In the genomic region with DNA sequence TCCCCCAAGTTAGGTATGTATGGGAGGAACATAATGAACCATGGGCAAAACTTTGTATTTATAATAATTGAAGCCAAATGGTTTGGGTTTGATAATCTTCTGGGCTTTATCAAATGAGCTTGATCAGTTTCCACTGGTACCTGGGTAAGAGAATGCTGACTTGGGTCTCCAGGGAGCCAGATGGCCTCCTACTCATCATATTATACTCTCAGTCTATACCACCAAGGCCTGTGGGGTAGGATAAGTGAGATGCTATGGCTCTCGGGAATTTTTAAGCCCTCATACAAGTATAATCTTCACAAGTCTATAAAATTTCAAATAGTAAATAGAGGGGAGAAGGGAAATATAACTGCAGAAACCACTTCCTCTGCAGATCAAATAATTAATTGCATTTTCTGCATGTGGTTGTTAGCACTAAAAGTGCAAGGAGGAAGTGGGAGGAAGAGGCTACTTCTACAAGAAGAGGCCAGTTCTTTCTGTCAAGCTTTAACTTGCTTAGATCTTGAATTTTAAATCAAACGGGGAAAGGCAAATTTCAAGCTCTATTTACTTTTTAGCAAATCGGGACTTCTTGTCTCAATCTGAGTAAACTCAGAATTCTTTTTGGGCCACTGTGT, we compare ENCODE assay signal across 19 cellular contexts.
DNase-seq lines count a peak whose midpoint lies in the region; ATAC-seq lines count a peak whose summit lies in the region.
"Had no signal": no experiment of that assay in that cellular context is flagged by ENCODE, and none has a peak within 500 bp of the region (broad histone marks: within the 10 kb centered on the region; RNA-seq: fewer than 3 reads in every experiment).

No MANE protein-coding gene starts in this region.

- peaks cover 70 to 75% of the 10 kb centered on the region in 2 donors for H3K4me1 Mint-ChIP-seq in immature natural killer cell

- peak overlapping the region; percentile 67 to 83 (median 79) for H3K4me3 Mint-ChIP-seq in immature natural killer cell

- H3K27ac Mint-ChIP-seq in immature natural killer cell = peak overlapping the region; percentile 44 to 84 (median 64)

- peak; percentile 56 for ATAC-seq in GM18508 (IDR thresholded peaks at IDR 0.05; ENCODE audit: insufficient read depth, unreplicated experiment)
- ATAC-seq in GM21381 (IDR thresholded peaks at IDR 0.05; ENCODE audit: unreplicated experiment) = peak; percentile 52
- ATAC-seq in HG03571 (IDR thresholded peaks at IDR 0.05; ENCODE audit: unreplicated experiment) = peak; percentile 57
- ATAC-seq in HG02981 (IDR thresholded peaks at IDR 0.05; ENCODE audit: unreplicated experiment) = no peak
- ATAC-seq: right lobe of liver had no signal

- H3K36me3 Mint-ChIP-seq in immature natural killer cell = peaks cover 0 to 4% (median 0%) of the 10 kb centered on the region in 3 donors

- no peaks in the 10 kb centered on the region for H3K9me3 Mint-ChIP-seq in immature natural killer cell

- peaks cover 0 to 2% (median 0%) of the 10 kb centered on the region in 3 donors for H3K27me3 Mint-ChIP-seq in immature natural killer cell (ENCODE audit: low read depth in 3 of 3)

- DNase-seq in immature natural killer cell (peak; percentile 21 to 41 (median 41)), NCI-H1417 (lab: John Stamatoyannopoulos, UW) (no peak), NCI-H187 treated with DMSO at 0.1 percent for 48 hours (lab: John Stamatoyannopoulos, UW) (no peak)
- no peak for DNase-seq in activated CD4-positive, alpha-beta T cell treated with anti-CD3 and anti-CD28 coated beads for 1 hour
- DNase-seq: activated CD4-positive, CD25-positive, alpha-beta regulatory T cell treated with anti-CD3 and anti-CD28 coated beads, Interleukin-2, amount 50 U/mL, for 72 hours; aorta; cerebellar nuclear complex; COR-L47; EL; HCEC 1CT; hypothalamus; midbrain; NCI-H146; right lobe of liver; SIG-M5 had no signal

Comparison
In these comparisons a context has a peak if more than half of its experiments do, and no peak if none do; other contexts are left out.
1. DNase-seq: peak in immature natural killer cell (3 of 3); none in activated CD4-positive, alpha-beta T cell treated with anti-CD3 and anti-CD28 coated beads for 1 hour (single experiment), NCI-H1417 (0 of 3) and NCI-H187 treated with DMSO at 0.1 percent for 48 hours (single experiment).